In genomic region chr1:116394270-116394669, GRCh38 we compare ENCODE assay signal across 26 cellular contexts. TPM values are rescaled to one million over a fixed set of nuclear protein-coding genes. Genes with fewer than 3 reads are reported as not detected.
DNase-seq lines count a peak whose midpoint lies in the region; ATAC-seq, FAIRE-seq and TF ChIP-seq lines count a peak whose summit lies in the region.
"Had no signal": no experiment of that assay in that cellular context is flagged by ENCODE, and none has a peak within 500 bp of the region (broad histone marks: within the 10 kb centered on the region; RNA-seq: fewer than 3 reads in every experiment).

No MANE protein-coding gene starts in this region.

- TF ChIP-seq POLR2A in GM12891 (IDR thresholded peaks at IDR 0.05; ENCODE audit: low read depth, low read length): no peak

- FAIRE-seq in GM12891 (lab: Jason Lieb, UNC): no peak
- FAIRE-seq: A204.1, RCC 7860 had no signal

- H3K9me3 Mint-ChIP-seq in activated naive CD4-positive, alpha-beta T cell treated with anti-CD3 and anti-CD28 coated beads, Interleukin-2, amount 50 U/mL, for 24 hours: no peaks in the 10 kb centered on the region
- H3K9me3 Mint-ChIP-seq in activated naive CD4-positive, alpha-beta T cell treated with anti-CD3 and anti-CD28 coated beads, Interleukin-2, amount 10 ng/mL, durations not matched to agents 7 days and 5 days: no peaks in the 10 kb centered on the region
- H3K9me3 Mint-ChIP-seq in activated B cell treated with CpG ODN at 0.5 μM for 24 hours: no peaks in the 10 kb centered on the region
- no peaks in the 10 kb centered on the region for H3K9me3 Mint-ChIP-seq in stimulated activated memory B cell treated with anti-CD40 and anti-IgM and Interleukin-4, amounts not matched to agents 10 μg/mL and 1 μg/mL and 100 μg/mL, for 72 hours
- H3K9me3 Mint-ChIP-seq: CD14-positive monocyte, HFFc6 had no signal

- H3K27me3 Mint-ChIP-seq in activated naive CD4-positive, alpha-beta T cell treated with anti-CD3 and anti-CD28 coated beads, Interleukin-2, amount 50 U/mL, for 24 hours: no peaks in the 10 kb centered on the region
- no peaks in the 10 kb centered on the region for H3K27me3 Mint-ChIP-seq in activated naive CD4-positive, alpha-beta T cell treated with anti-CD3 and anti-CD28 coated beads, Interleukin-2, amount 10 ng/mL, durations not matched to agents 7 days and 5 days
- H3K27me3 Mint-ChIP-seq in activated B cell treated with CpG ODN at 0.5 μM for 24 hours: no peaks in the 10 kb centered on the region
- H3K27me3 Mint-ChIP-seq in stimulated activated memory B cell treated with anti-CD40 and anti-IgM and Interleukin-4, amounts not matched to agents 10 μg/mL and 1 μg/mL and 100 μg/mL, for 72 hours: no peaks in the 10 kb centered on the region
- H3K27me3 Mint-ChIP-seq: B cell had no signal

- H3K79me2 ChIP-seq in mammary epithelial cell (ENCODE audit: insufficient read depth, low read length): peaks cover 23% of the 10 kb centered on the region

- CTCF ChIA-PET in activated naive CD4-positive, alpha-beta T cell treated with anti-CD3 and anti-CD28 coated beads, Interleukin-2, amount 10 ng/mL, durations not matched to agents 7 days and 5 days (lab: Charles Lee): interaction anchor here (1.0 to 1.3 kb wide), 2 partner anchors 10 to 243 kb away, joined by 3 to 4 read pairs; no protein-coding TSS in a partner anchor
- CTCF ChIA-PET in activated B cell treated with CpG ODN at 0.5 μM for 24 hours (lab: Charles Lee): no interaction called here
- CTCF ChIA-PET in mammary epithelial cell (lab: Charles Lee; ENCODE audit: low non-redundant PET): no interaction called here

- H3K9me3 ChIP-seq in mammary epithelial cell (replicated peaks; ENCODE audit: insufficient read depth, low read length): no peaks in the 10 kb centered on the region
- H3K9me3 ChIP-seq: SJSA1 had no signal

- in situ Hi-C loops in mammary epithelial cell (cut with MboI; ENCODE audit: low sequenced_read_pairs in 2 of 2): loop anchor here in 1 of 2 donors (25.0 kb wide), 1 partner anchor 93 kb away; no protein-coding TSS in a partner anchor

- no peak overlapping the region for H3K27ac ChIP-seq in mammary epithelial cell (ENCODE audit: insufficient read depth, low read depth, low read length)
- H3K27ac ChIP-seq: SJSA1 had no signal

- H3K4me2 ChIP-seq in mammary epithelial cell (ENCODE audit: insufficient read depth, low read depth, low read length): no peak overlapping the region

- ATAC-seq in activated B cell treated with CpG ODN at 0.5 μM for 24 hours (ENCODE audit: low read depth): no peak
- ATAC-seq in stimulated activated memory B cell treated with anti-CD40 and anti-IgM and Interleukin-4, amounts not matched to agents 10 μg/mL and 1 μg/mL and 100 μg/mL, for 72 hours: peak; percentile 75
- ATAC-seq: K562, Right ventricle myocardium inferior had no signal

- TF ChIP-seq CTCF in activated B cell treated with CpG ODN at 0.5 μM for 24 hours (IDR thresholded peaks at IDR 0.05) (no peak), mammary epithelial cell (conservative IDR thresholded peaks at IDR 0.05 in 1 of 2, IDR thresholded peaks at IDR 0.05 in 1 of 2; ENCODE audit: extremely low read depth in 1 of 2, insufficient read depth in 1 of 2, low read depth in 1 of 2, low read length in 2 of 2) (no peak)

- no peak overlapping the region for H2AFZ ChIP-seq in mammary epithelial cell (ENCODE audit: low read depth, low read length)

- H3K9ac ChIP-seq in mammary epithelial cell (ENCODE audit: insufficient read depth, low read length): no peak overlapping the region

- POLR2A ChIA-PET in activated B cell treated with CpG ODN at 0.5 μM for 24 hours (lab: Charles Lee): no interaction called here

- H3K4me1 ChIP-seq in mammary epithelial cell (ENCODE audit: insufficient read depth, low read length): peaks cover 4% of the 10 kb centered on the region
- H3K4me1 ChIP-seq: SJSA1 had no signal

- H3K36me3 Mint-ChIP-seq in activated naive CD4-positive, alpha-beta T cell treated with anti-CD3 and anti-CD28 coated beads, Interleukin-2, amount 50 U/mL, for 24 hours: peaks cover 31% of the 10 kb centered on the region
- peaks cover 89% of the 10 kb centered on the region for H3K36me3 Mint-ChIP-seq in activated naive CD4-positive, alpha-beta T cell treated with anti-CD3 and anti-CD28 coated beads, Interleukin-2, amount 10 ng/mL, durations not matched to agents 7 days and 5 days
- H3K36me3 Mint-ChIP-seq in activated B cell treated with CpG ODN at 0.5 μM for 24 hours (ENCODE audit: low read depth): peaks cover 100% of the 10 kb centered on the region
- H3K36me3 Mint-ChIP-seq in stimulated activated memory B cell treated with anti-CD40 and anti-IgM and Interleukin-4, amounts not matched to agents 10 μg/mL and 1 μg/mL and 100 μg/mL, for 72 hours: peaks cover 88% of the 10 kb centered on the region

- no TSS peak for BruUV-seq in mammary epithelial cell (replicated peaks; lab: Mats Ljungman, UMichigan)

- peaks cover 78% of the 10 kb centered on the region for H3K36me3 ChIP-seq in mammary epithelial cell (ENCODE audit: insufficient read depth, low read length)

- peaks cover 36% of the 10 kb centered on the region for H3K4me1 Mint-ChIP-seq in activated naive CD4-positive, alpha-beta T cell treated with anti-CD3 and anti-CD28 coated beads, Interleukin-2, amount 50 U/mL, for 24 hours
- peaks cover 29% of the 10 kb centered on the region for H3K4me1 Mint-ChIP-seq in activated naive CD4-positive, alpha-beta T cell treated with anti-CD3 and anti-CD28 coated beads, Interleukin-2, amount 10 ng/mL, durations not matched to agents 7 days and 5 days
- peaks cover 5% of the 10 kb centered on the region for H3K4me1 Mint-ChIP-seq in activated B cell treated with CpG ODN at 0.5 μM for 24 hours
- peaks cover 25% of the 10 kb centered on the region for H3K4me1 Mint-ChIP-seq in stimulated activated memory B cell treated with anti-CD40 and anti-IgM and Interleukin-4, amounts not matched to agents 10 μg/mL and 1 μg/mL and 100 μg/mL, for 72 hours
- H3K4me1 Mint-ChIP-seq: CD14-positive monocyte had no signal

- dilution Hi-C loops in mammary epithelial cell (cut with HindIII; ENCODE audit: low sequenced_read_pairs): no loop called here

- H3K4me3 Mint-ChIP-seq in activated naive CD4-positive, alpha-beta T cell treated with anti-CD3 and anti-CD28 coated beads, Interleukin-2, amount 50 U/mL, for 24 hours: no peak overlapping the region
- no peak overlapping the region for H3K4me3 Mint-ChIP-seq in activated naive CD4-positive, alpha-beta T cell treated with anti-CD3 and anti-CD28 coated beads, Interleukin-2, amount 10 ng/mL, durations not matched to agents 7 days and 5 days
- no peak overlapping the region for H3K4me3 Mint-ChIP-seq in activated B cell treated with CpG ODN at 0.5 μM for 24 hours
- H3K4me3 Mint-ChIP-seq in stimulated activated memory B cell treated with anti-CD40 and anti-IgM and Interleukin-4, amounts not matched to agents 10 μg/mL and 1 μg/mL and 100 μg/mL, for 72 hours: no peak overlapping the region
- H3K4me3 Mint-ChIP-seq: B cell, CD14-positive monocyte, HFFc6 had no signal

- no peaks in the 10 kb centered on the region for H3K27me3 ChIP-seq in mammary epithelial cell (ENCODE audit: insufficient read depth, low read length)
- H3K27me3 ChIP-seq: SJSA1 had no signal

- intact Hi-C loops in activated B cell treated with CpG ODN at 0.5 μM for 24 hours (cut with micrococcal nuclease) (no loop called here), mammary epithelial cell (cut with micrococcal nuclease) (no loop called here)

- DNase-seq in activated naive CD4-positive, alpha-beta T cell treated with anti-CD3 and anti-CD28 coated beads, Interleukin-2, amount 10 ng/mL, durations not matched to agents 7 days and 5 days: no peak
- DNase-seq in GM12891 (ENCODE audit: insufficient read length, low spot score) (no peak), activated B cell treated with CpG ODN at 0.5 μM for 24 hours (no peak), mammary epithelial cell (no peak), germinal center (ENCODE audit: low spot score) (no peak)
- DNase-seq: EL; GF-D8; H7; HFFc6; MM.1S; NCI-H1092; NCI-H1436 treated with DMSO at 0.1 percent for 48 hours; NCI-H1930; NCI-H2227 treated with DMSO at 0.1 percent for 48 hours; NCI-H510A; NCI-H774; NK-92 treated with Interleukin-12 subunit alpha and Interleukin-12 subunit beta, amount 100 ng/mL, for 24 hours had no signal

- 94% methylated on average over 4 of the region's 4 CpGs for WGBS in mammary epithelial cell (ENCODE audit: low coverage, missing lambda C conversion rate)

- no peak overlapping the region for H3K4me3 ChIP-seq in mammary epithelial cell (replicated peaks in 1 of 3; ENCODE audit: insufficient read depth in 1 of 3, low read depth in 2 of 3, low read length in 3 of 3)
- H3K4me3 ChIP-seq: K562, SJSA1 had no signal

- no peaks in the 10 kb centered on the region for H4K20me1 ChIP-seq in mammary epithelial cell (ENCODE audit: insufficient read depth, low read length)

- H3K27ac Mint-ChIP-seq in activated naive CD4-positive, alpha-beta T cell treated with anti-CD3 and anti-CD28 coated beads, Interleukin-2, amount 50 U/mL, for 24 hours: peak overlapping the region; percentile 43
- no peak overlapping the region for H3K27ac Mint-ChIP-seq in activated naive CD4-positive, alpha-beta T cell treated with anti-CD3 and anti-CD28 coated beads, Interleukin-2, amount 10 ng/mL, durations not matched to agents 7 days and 5 days
- H3K27ac Mint-ChIP-seq in activated B cell treated with CpG ODN at 0.5 μM for 24 hours: peak overlapping the region; percentile 3
- H3K27ac Mint-ChIP-seq in stimulated activated memory B cell treated with anti-CD40 and anti-IgM and Interleukin-4, amounts not matched to agents 10 μg/mL and 1 μg/mL and 100 μg/mL, for 72 hours: peak overlapping the region; percentile 10
- H3K27ac Mint-ChIP-seq: B cell, HFFc6 had no signal

TF ChIP-seq in GM12891, 5 proteins besides CTCF, POLR2A, EP300 and RAD21:
- TF ChIP-seq SPI1 (IDR thresholded peaks at IDR 0.05; ENCODE audit: low read depth, low read length) (peak; percentile 77), POLR2AphosphoS5 (IDR thresholded peaks at IDR 0.05; ENCODE audit: low read depth, low read length) (no peak)

RNA-seq across cellular contexts. Expression of gene ATP1A1, which starts 21.2 kb away (rescaled TPM):
- polyA plus RNA-seq in GM12891 (2012; ENCODE audit: low read depth, missing spikeins): 209 TPM
- 139 and 151 TPM in 2 replicates for total RNA-seq in activated B cell treated with CpG ODN at 0.5 μM for 24 hours
- 100 to 1,000 TPM; 359 to 505 TPM for total RNA-seq in mammary epithelial cell
- 660 TPM for polyA plus RNA-seq in mammary epithelial cell
- 731 TPM for polyA minus RNA-seq in mammary epithelial cell
